Comparison of ENCODE assay signal across 32 cellular contexts in the genomic region with DNA sequence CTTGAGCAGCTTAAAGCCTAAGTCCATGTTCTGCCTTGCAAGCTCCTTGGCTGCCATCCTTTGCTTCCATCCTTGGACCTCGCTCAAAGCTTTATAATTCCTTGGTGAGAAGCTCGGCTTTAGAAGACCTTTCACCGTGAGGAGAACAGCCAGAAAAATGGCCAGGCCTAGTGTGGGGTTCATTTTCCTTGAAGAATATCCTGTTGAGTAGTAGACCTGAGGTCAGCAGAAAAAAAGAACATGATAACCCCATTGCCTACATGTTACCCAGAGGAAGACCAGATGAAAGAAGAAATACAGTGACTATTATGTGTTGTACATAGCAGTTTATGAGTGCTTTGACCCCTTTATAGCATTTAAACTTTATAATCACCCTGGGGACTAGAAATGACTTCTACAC. TPM values are rescaled to one million over a fixed set of nuclear protein-coding genes. Genes with fewer than 3 reads are reported as not detected.
"Had no signal": no experiment of that assay in that cellular context is flagged by ENCODE, and none has a peak within 500 bp of the region (broad histone marks: within the 10 kb centered on the region; RNA-seq: fewer than 3 reads in every experiment).

No MANE protein-coding gene starts in this region.

- FAIRE-seq: urothelium cell line had no signal

- H3K4me3 Mint-ChIP-seq: stimulated activated effector memory CD8-positive, alpha-beta T cell treated with anti-CD3 and anti-CD28 coated beads, Interleukin-12 subunit alpha, Interleukin-12 subunit beta, amount 100 ng/mL, for 72 hours; stimulated activated memory B cell treated with anti-CD40 and anti-IgM and Interleukin-4, amounts not matched to agents 10 μg/mL and 1 μg/mL and 100 μg/mL, for 72 hours; stimulated activated naive B cell treated with anti-CD40 and anti-IgM and Interleukin-4, amounts not matched to agents 10 μg/mL and 1 μg/mL and 100 μg/mL, for 72 hours; stimulated activated naive CD8-positive, alpha-beta T cell treated with anti-CD3 and anti-CD28 coated beads, Interleukin-15, amount 100 ng/mL, for 72 hours; stimulated activated naive CD8-positive, alpha-beta T cell treated with anti-CD3 and anti-CD28 coated beads, Interleukin-15, Interleukin-2, amounts not matched to agents 100 ng/mL and 50 ng/mL, for 24 hours; type B pancreatic cell had no signal

- H3K4me1 Mint-ChIP-seq: stimulated activated effector memory CD8-positive, alpha-beta T cell treated with anti-CD3 and anti-CD28 coated beads, Interleukin-12 subunit alpha, Interleukin-12 subunit beta, amount 100 ng/mL, for 72 hours; stimulated activated memory B cell treated with anti-CD40 and anti-IgM and Interleukin-4, amounts not matched to agents 10 μg/mL and 1 μg/mL and 100 μg/mL, for 72 hours; stimulated activated naive B cell treated with anti-CD40 and anti-IgM and Interleukin-4, amounts not matched to agents 10 μg/mL and 1 μg/mL and 100 μg/mL, for 72 hours; stimulated activated naive CD8-positive, alpha-beta T cell treated with anti-CD3 and anti-CD28 coated beads, Interleukin-15, amount 100 ng/mL, for 72 hours had no signal

- H3K4me1 ChIP-seq: stomach, testis, thyroid gland, tibial artery, tibial nerve, transverse colon, upper lobe of left lung, upper lobe of right lung, uterus had no signal

- H3K36me3 Mint-ChIP-seq: stimulated activated effector memory CD8-positive, alpha-beta T cell treated with anti-CD3 and anti-CD28 coated beads, Interleukin-12 subunit alpha, Interleukin-12 subunit beta, amount 100 ng/mL, for 72 hours; stimulated activated memory B cell treated with anti-CD40 and anti-IgM and Interleukin-4, amounts not matched to agents 10 μg/mL and 1 μg/mL and 100 μg/mL, for 72 hours; stimulated activated naive B cell treated with anti-CD40 and anti-IgM and Interleukin-4, amounts not matched to agents 10 μg/mL and 1 μg/mL and 100 μg/mL, for 72 hours; type B pancreatic cell had no signal

- H3K27ac Mint-ChIP-seq: stimulated activated effector memory CD8-positive, alpha-beta T cell treated with anti-CD3 and anti-CD28 coated beads, Interleukin-12 subunit alpha, Interleukin-12 subunit beta, amount 100 ng/mL, for 72 hours; stimulated activated memory B cell treated with anti-CD40 and anti-IgM and Interleukin-4, amounts not matched to agents 10 μg/mL and 1 μg/mL and 100 μg/mL, for 72 hours; stimulated activated naive B cell treated with anti-CD40 and anti-IgM and Interleukin-4, amounts not matched to agents 10 μg/mL and 1 μg/mL and 100 μg/mL, for 72 hours; stimulated activated naive CD8-positive, alpha-beta T cell treated with anti-CD3 and anti-CD28 coated beads, Interleukin-15, amount 100 ng/mL, for 72 hours; stimulated activated naive CD8-positive, alpha-beta T cell treated with anti-CD3 and anti-CD28 coated beads, Interleukin-15, Interleukin-2, amounts not matched to agents 100 ng/mL and 50 ng/mL, for 24 hours; type B pancreatic cell had no signal

- H3K36me3 ChIP-seq: stomach, suprapubic skin, thoracic aorta, thyroid gland, tibial artery, tibial nerve, transverse colon, upper lobe of left lung, upper lobe of right lung, uterus, vagina had no signal

- ATAC-seq: stimulated activated effector memory CD8-positive, alpha-beta T cell treated with anti-CD3 and anti-CD28 coated beads, Interleukin-12 subunit alpha, Interleukin-12 subunit beta, amount 100 ng/mL, for 72 hours; stimulated activated memory B cell treated with anti-CD40 and anti-IgM and Interleukin-4, amounts not matched to agents 10 μg/mL and 1 μg/mL and 100 μg/mL, for 72 hours; stimulated activated naive B cell treated with anti-CD40 and anti-IgM and Interleukin-4, amounts not matched to agents 10 μg/mL and 1 μg/mL and 100 μg/mL, for 72 hours; stimulated activated naive CD8-positive, alpha-beta T cell treated with anti-CD3 and anti-CD28 coated beads, Interleukin-15, amount 100 ng/mL, for 72 hours; stimulated activated naive CD8-positive, alpha-beta T cell treated with anti-CD3 and anti-CD28 coated beads, Interleukin-15, Interleukin-2, amounts not matched to agents 100 U/mL and 50 U/mL, for 24 hours; upper lobe of right lung had no signal

- H3K27ac ChIP-seq: stomach, suprapubic skin, testis, thoracic aorta, thyroid gland, tibial artery, tibial nerve, transverse colon, upper lobe of left lung, upper lobe of right lung, uterus, vagina had no signal

- H3K4me3 ChIP-seq: stomach, suprapubic skin, testis, thoracic aorta, thyroid gland, tibial artery, tibial nerve, transverse colon, upper lobe of left lung, upper lobe of right lung, uterus, vagina had no signal

- DNase-seq: stimulated activated CD4-positive, alpha-beta T cell treated with anti-CD3 and anti-CD28 coated beads, Interleukin-2, amount 100 ng/mL, for 48 hours; stimulated activated CD4-positive, alpha-beta T cell treated with anti-CD3 and anti-CD28 coated beads, Interleukin-4, amount 100 ng/mL, for 1 hour; stimulated activated CD4-positive, alpha-beta T cell treated with anti-CD3 and anti-CD28 coated beads, Interleukin-4, amount 100 ng/mL, for 24 hours; stimulated activated CD4-positive, alpha-beta T cell treated with anti-CD3 and anti-CD28 coated beads, Interleukin-4, amount 100 ng/mL, for 4 hours; stimulated activated CD8-positive, alpha-beta memory T cell treated with anti-CD3 and anti-CD28 coated beads, Interleukin-4, amount 100 ng/mL, for 48 hours; stimulated activated naive B cell treated with anti-CD40 and anti-IgM and Interleukin-4, amounts not matched to agents 10 μg/mL and 1 μg/mL and 100 μg/mL, for 72 hours; stimulated activated naive CD4-positive, alpha-beta T cell; stimulated activated naive CD4-positive, alpha-beta T cell treated with Interleukin-2 at 50 U/mL for 16 hours; stimulated activated naive CD8-positive, alpha-beta T cell treated with anti-CD3 and anti-CD28 coated beads, Interleukin-15, amount 100 ng/mL, for 72 hours; stimulated activated naive CD8-positive, alpha-beta T cell treated with anti-CD3 and anti-CD28 coated beads, Interleukin-15, Interleukin-2, amounts not matched to agents 100 U/mL and 50 U/mL, for 24 hours; stomach; substantia nigra; testis; thyroid gland; tibial artery; transverse colon; upper lobe of left lung; upper lobe of right lung; uterus had no signal

- H3K9me3 ChIP-seq: stomach, suprapubic skin, testis, thoracic aorta, thyroid gland, tibial artery, tibial nerve, transverse colon, upper lobe of left lung, upper lobe of right lung, uterus, vagina had no signal

- H3K27me3 ChIP-seq: suprapubic skin, testis, thyroid gland, tibial nerve, transverse colon, upper lobe of right lung, uterus, vagina had no signal

- H3K9me3 Mint-ChIP-seq: stimulated activated effector memory CD8-positive, alpha-beta T cell treated with anti-CD3 and anti-CD28 coated beads, Interleukin-12 subunit alpha, Interleukin-12 subunit beta, amount 100 ng/mL, for 72 hours; stimulated activated memory B cell treated with anti-CD40 and anti-IgM and Interleukin-4, amounts not matched to agents 10 μg/mL and 1 μg/mL and 100 μg/mL, for 72 hours; stimulated activated naive B cell treated with anti-CD40 and anti-IgM and Interleukin-4, amounts not matched to agents 10 μg/mL and 1 μg/mL and 100 μg/mL, for 72 hours; stimulated activated naive CD8-positive, alpha-beta T cell treated with anti-CD3 and anti-CD28 coated beads, Interleukin-15, amount 100 ng/mL, for 72 hours; stimulated activated naive CD8-positive, alpha-beta T cell treated with anti-CD3 and anti-CD28 coated beads, Interleukin-15, Interleukin-2, amounts not matched to agents 100 ng/mL and 50 ng/mL, for 24 hours; type B pancreatic cell had no signal

RNA-seq across cellular contexts. Expression of a gene that starts 11.1 kb away (rescaled TPM):
- total RNA-seq: stomach, subcutaneous adipose tissue, temporal lobe, thoracic aorta, thyroid gland, tibial nerve, transverse colon, upper lobe of left lung, upper lobe of right lung, ureter, urinary bladder, uterus had no signal
- polyA plus RNA-seq: urinary bladder had no signal

RNA-seq across cellular contexts. Expression of a gene that starts 22.2 kb away (rescaled TPM):
- total RNA-seq: stomach, subcutaneous adipose tissue, temporal lobe, testis, thyroid gland, tibial nerve, transverse colon, upper lobe of right lung, ureter, urinary bladder, uterus had no signal
- polyA plus RNA-seq: urinary bladder had no signal

RNA-seq across cellular contexts. Expression of a gene that starts 45.6 kb away (rescaled TPM):
- total RNA-seq: stomach, subcutaneous adipose tissue, suprapubic skin, temporal lobe, testis, thoracic aorta, thyroid gland, tibial nerve, upper lobe of left lung, upper lobe of right lung, ureter, urinary bladder, uterus, vagina had no signal
